ENCODE assay signal across 8 cellular contexts in the genomic region with DNA sequence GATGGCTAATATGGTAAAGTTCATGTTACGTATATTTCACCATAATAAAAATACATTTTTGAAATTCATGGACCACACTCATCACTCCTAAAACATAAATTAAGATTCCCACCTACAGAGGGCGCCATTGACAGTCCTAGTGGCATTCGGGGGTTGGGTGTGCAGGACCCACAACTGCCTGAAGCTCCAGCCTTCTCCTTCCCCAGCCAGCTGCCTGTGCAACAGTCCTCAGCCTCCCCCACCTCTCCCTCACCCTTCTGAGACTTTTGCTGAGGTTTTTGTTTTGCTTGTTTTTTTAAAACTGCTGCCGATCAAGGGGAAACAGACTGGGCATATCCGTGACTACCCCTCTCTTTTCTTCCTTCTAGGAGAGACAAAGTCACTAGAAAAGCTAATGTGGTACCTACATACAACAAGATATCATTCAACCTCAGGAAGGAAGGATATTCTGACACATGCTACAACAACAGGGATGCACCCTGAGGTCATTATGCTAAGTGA. TPM values are rescaled to one million over a fixed set of nuclear protein-coding genes. Genes with fewer than 3 reads are reported as not detected.
DNase-seq lines count a peak whose midpoint lies in the region; ATAC-seq and TF ChIP-seq lines count a peak whose summit lies in the region.

No MANE protein-coding gene starts in this region.

- peak; percentile 82 for TF ChIP-seq RAD21 in SK-N-SH (IDR thresholded peaks at IDR 0.05; ENCODE audit: low read length)

- H3K27me3 ChIP-seq in MM.1S (replicated peaks; ENCODE audit: insufficient read depth, low read length) (no peaks in the 10 kb centered on the region), SK-N-SH (ENCODE audit: insufficient read depth) (no peaks in the 10 kb centered on the region), adrenal gland (no peaks in the 10 kb centered on the region)

- TF ChIP-seq CTCF in MM.1S (IDR thresholded peaks at IDR 0.05; ENCODE audit: low read length) (peak; percentile 83), SK-N-SH (IDR thresholded peaks at IDR 0.05) (peak; percentile 79), adrenal gland (IDR thresholded peaks at IDR 0.05) (peak; percentile 54 to 74 (median 68))

- WGBS in SK-N-SH (ENCODE audit: low lambda C conversion rate), result 24% methylated on average over 5 of the region's 5 CpGs
- WGBS in adrenal gland, 4 donors, result 10 to 14% (median 13%) methylated on average over 5 of the region's 5 CpGs

- intact Hi-C loops in adrenal gland (cut with DNase I) (loop anchor here in 1 of 2 donors (10.0 kb wide), 1 partner anchor 192 kb away; no protein-coding TSS in a partner anchor), left cardiac atrium (cut with DNase I) (loop anchor here in 1 of 2 donors (2.0 to 5.0 kb wide), 2 partner anchors 166 to 194 kb away; no protein-coding TSS in a partner anchor), sciatic nerve (cut with DNase I) (loop anchor here (10.0 kb wide), 2 partner anchors 162 to 192 kb away; no protein-coding TSS in a partner anchor)

- H3K79me2 ChIP-seq in MM.1S (ENCODE audit: low read length) (no peaks in the 10 kb centered on the region), SK-N-SH (ENCODE audit: insufficient read depth) (no peaks in the 10 kb centered on the region)

- H3K9me2 ChIP-seq in MM.1S (replicated peaks; ENCODE audit: insufficient read depth, low read length), result no peaks in the 10 kb centered on the region
- no peaks in the 10 kb centered on the region for H3K9me2 ChIP-seq in SK-N-SH

- H3K36me3 ChIP-seq in MM.1S (replicated peaks; ENCODE audit: insufficient read depth, low read length) (no peaks in the 10 kb centered on the region), SK-N-SH (replicated peaks in 1 of 2; ENCODE audit: control insufficient read depth in 1 of 2, insufficient read depth in 2 of 2, low read length in 1 of 2) (no peaks in the 10 kb centered on the region), adrenal gland (replicated peaks in 1 of 2) (no peaks in the 10 kb centered on the region)

- H3K27ac ChIP-seq in MM.1S (ENCODE audit: low read length) (no peak overlapping the region), SK-N-SH (ENCODE audit: low read depth in 2 of 2, low read length in 1 of 2) (no peak overlapping the region), adrenal gland (no peak overlapping the region)

- DNase-seq in DMS79 (lab: John Stamatoyannopoulos, UW) (peak; percentile 20), MM.1S (peak; percentile 77), SK-N-SH (peak; percentile 81), adrenal gland (peak; percentile 57 to 81 (median 69)), left cardiac atrium (peak; percentile 72), sciatic nerve (ENCODE audit: low spot score) (no peak), GF-D8 (lab: John Stamatoyannopoulos, UW) (no peak)

- H3F3A ChIP-seq in MM.1S (ENCODE audit: insufficient read depth, low read length) (no peaks in the 10 kb centered on the region), SK-N-SH (replicated peaks; ENCODE audit: insufficient read depth) (no peaks in the 10 kb centered on the region)

- H2AFZ ChIP-seq in MM.1S (ENCODE audit: low read length) (peak overlapping the region; percentile 26; the same call in 1 of the 2 replicates), SK-N-SH (ENCODE audit: low read depth) (0 out of 2 replicates have a peak overlapping the region, but pooled peaks have one; percentile 41)

- H3K4me1 ChIP-seq in MM.1S (ENCODE audit: low read length) (no peaks in the 10 kb centered on the region), SK-N-SH (ENCODE audit: control insufficient read depth in 1 of 2, insufficient read depth in 2 of 2, low read depth in 1 of 2, low read length in 1 of 2) (no peaks in the 10 kb centered on the region; a peak in 1 of 4 replicates), adrenal gland (replicated peaks in 1 of 2) (peaks cover 0 to 3% of the 10 kb centered on the region in 2 donors)

- ATAC-seq in left cardiac atrium (peak; percentile 88 to 89), sciatic nerve (peak; percentile 86), GM19467 (IDR thresholded peaks at IDR 0.05; ENCODE audit: unreplicated experiment) (no peak)

- H3K9me3 ChIP-seq in MM.1S (replicated peaks; ENCODE audit: insufficient read depth, low read length) (no peaks in the 10 kb centered on the region), SK-N-SH (no peaks in the 10 kb centered on the region), adrenal gland (replicated peaks in 1 of 3) (no peaks in the 10 kb centered on the region)

- H3K4me3 ChIP-seq in MM.1S (ENCODE audit: low read length) (no peak overlapping the region), SK-N-SH (ENCODE audit: low read depth in 2 of 2, low read length in 1 of 2) (no peak overlapping the region), adrenal gland (no peak overlapping the region)

- CTCF ChIA-PET in SK-N-SH (lab: Yijun Ruan, JAX), result interaction anchor here (0.6 to 10.2 kb wide), 27 partner anchors 8 to 209 kb away, joined by 3 to 151 read pairs (median 4); a partner anchor contains a TSS

- H3K9ac ChIP-seq in MM.1S (ENCODE audit: low read length), result no peak overlapping the region
- no peak overlapping the region for H3K9ac ChIP-seq in SK-N-SH

- no peak for TF ChIP-seq EP300 in SK-N-SH (IDR thresholded peaks at IDR 0.05; ENCODE audit: borderline replicate concordance in 1 of 2, low read depth in 1 of 2, low read length in 1 of 2)

- POLR2A ChIA-PET in SK-N-SH (lab: Yijun Ruan, JAX), result interaction anchor here (0.9 to 1.4 kb wide), 2 partner anchors 9 to 198 kb away, joined by 3 to 8 read pairs; a partner anchor contains a TSS

- no peak for TF ChIP-seq POLR2A in adrenal gland (IDR thresholded peaks at IDR 0.05)

- H3K4me2 ChIP-seq in MM.1S (ENCODE audit: low read depth, low read length), result peak overlapping the region; percentile 24; the same call in 1 of the 2 replicates
- H3K4me2 ChIP-seq in SK-N-SH, result no peak overlapping the region

- H4K20me1 ChIP-seq in MM.1S (ENCODE audit: insufficient read depth, low read length), result no peaks in the 10 kb centered on the region
- no peaks in the 10 kb centered on the region for H4K20me1 ChIP-seq in SK-N-SH (ENCODE audit: insufficient read depth)

TF ChIP-seq in SK-N-SH, 30 proteins besides CTCF, POLR2A, EP300 and RAD21:
- TF ChIP-seq, protein P1, sequence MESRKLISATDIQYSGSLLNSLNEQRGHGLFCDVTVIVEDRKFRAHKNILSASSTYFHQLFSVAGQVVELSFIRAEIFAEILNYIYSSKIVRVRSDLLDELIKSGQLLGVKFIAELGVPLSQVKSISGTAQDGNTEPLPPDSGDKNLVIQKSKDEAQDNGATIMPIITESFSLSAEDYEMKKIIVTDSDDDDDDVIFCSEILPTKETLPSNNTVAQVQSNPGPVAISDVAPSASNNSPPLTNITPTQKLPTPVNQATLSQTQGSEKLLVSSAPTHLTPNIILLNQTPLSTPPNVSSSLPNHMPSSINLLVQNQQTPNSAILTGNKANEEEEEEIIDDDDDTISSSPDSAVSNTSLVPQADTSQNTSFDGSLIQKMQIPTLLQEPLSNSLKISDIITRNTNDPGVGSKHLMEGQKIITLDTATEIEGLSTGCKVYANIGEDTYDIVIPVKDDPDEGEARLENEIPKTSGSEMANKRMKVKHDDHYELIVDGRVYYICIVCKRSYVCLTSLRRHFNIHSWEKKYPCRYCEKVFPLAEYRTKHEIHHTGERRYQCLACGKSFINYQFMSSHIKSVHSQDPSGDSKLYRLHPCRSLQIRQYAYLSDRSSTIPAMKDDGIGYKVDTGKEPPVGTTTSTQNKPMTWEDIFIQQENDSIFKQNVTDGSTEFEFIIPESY (IDR thresholded peaks at IDR 0.05; ENCODE audit: borderline replicate concordance, low read depth), result no peak
- TF ChIP-seq, protein P2, sequence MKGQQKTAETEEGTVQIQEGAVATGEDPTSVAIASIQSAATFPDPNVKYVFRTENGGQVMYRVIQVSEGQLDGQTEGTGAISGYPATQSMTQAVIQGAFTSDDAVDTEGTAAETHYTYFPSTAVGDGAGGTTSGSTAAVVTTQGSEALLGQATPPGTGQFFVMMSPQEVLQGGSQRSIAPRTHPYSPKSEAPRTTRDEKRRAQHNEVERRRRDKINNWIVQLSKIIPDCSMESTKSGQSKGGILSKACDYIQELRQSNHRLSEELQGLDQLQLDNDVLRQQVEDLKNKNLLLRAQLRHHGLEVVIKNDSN (IDR thresholded peaks at IDR 0.05; ENCODE audit: borderline replicate concordance, low read depth), result no peak
- TF ChIP-seq, protein P3, sequence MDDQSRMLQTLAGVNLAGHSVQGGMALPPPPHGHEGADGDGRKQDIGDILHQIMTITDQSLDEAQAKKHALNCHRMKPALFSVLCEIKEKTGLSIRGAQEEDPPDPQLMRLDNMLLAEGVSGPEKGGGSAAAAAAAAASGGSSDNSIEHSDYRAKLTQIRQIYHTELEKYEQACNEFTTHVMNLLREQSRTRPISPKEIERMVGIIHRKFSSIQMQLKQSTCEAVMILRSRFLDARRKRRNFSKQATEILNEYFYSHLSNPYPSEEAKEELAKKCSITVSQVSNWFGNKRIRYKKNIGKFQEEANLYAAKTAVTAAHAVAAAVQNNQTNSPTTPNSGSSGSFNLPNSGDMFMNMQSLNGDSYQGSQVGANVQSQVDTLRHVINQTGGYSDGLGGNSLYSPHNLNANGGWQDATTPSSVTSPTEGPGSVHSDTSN (IDR thresholded peaks at IDR 0.05), result no peak
- TF ChIP-seq ELF1 (IDR thresholded peaks at IDR 0.05) (no peak), RXRA (IDR thresholded peaks at IDR 0.05; ENCODE audit: borderline replicate concordance, low read depth) (no peak), EZH2phosphoT487 (IDR thresholded peaks at IDR 0.05; ENCODE audit: borderline replicate concordance, low read depth) (no peak), CHD2 (IDR thresholded peaks at IDR 0.05; ENCODE audit: low read length, partially characterized antibody) (no peak), SMC3 (IDR thresholded peaks at IDR 0.05; ENCODE audit: low read depth, low read length) (peak; percentile 73), GATA2 (CRISPR knock-in tag; IDR thresholded peaks at IDR 0.05) (0 out of 2 replicates have a peak, but pooled peaks have one; percentile 39), RFX5 (IDR thresholded peaks at IDR 0.05; ENCODE audit: low read length) (no peak)

RNA-seq across cellular contexts. Expression of a gene that starts 9.3 kb away (rescaled TPM):
- 9.5 and 10.1 TPM in 2 replicates for polyA plus RNA-seq in SK-N-SH (2012; rRNA removed)
- 9.0 and 9.9 TPM in 2 replicates for polyA plus RNA-seq in SK-N-SH (2012; cell fraction: cytosol; rRNA removed)
- 11.5 and 12.6 TPM in 2 replicates for polyA plus RNA-seq in SK-N-SH (2012; cell fraction: nucleus; rRNA removed)
- 10 to 100 TPM in 5 of 8 donors, 1 to 10 TPM in 3; 6.3 to 16.2 (median 12.1) TPM for total RNA-seq in adrenal gland
- polyA plus RNA-seq in adrenal gland, result 10 to 100 TPM in 2 of 3 donors, 1 to 10 TPM in 1; 8.2 to 33.2 (median 31.4) TPM
- 10 to 100 TPM; 22.1 to 52.8 TPM for total RNA-seq in left cardiac atrium
- total RNA-seq in sciatic nerve, result 65.8 TPM

RNA-seq across cellular contexts. Expression of a gene that starts 10.4 kb away (rescaled TPM):
- polyA plus RNA-seq in SK-N-SH (2012; rRNA removed), result 9.9 and 12.5 TPM in 2 replicates
- polyA plus RNA-seq in SK-N-SH (2012; cell fraction: cytosol; rRNA removed), result 4.7 and 6.4 TPM in 2 replicates
- polyA plus RNA-seq in SK-N-SH (2012; cell fraction: nucleus; rRNA removed), result 19.7 and 25.3 TPM in 2 replicates
- 10 to 100 TPM; 15.4 to 31.6 (median 17.9) TPM for total RNA-seq in adrenal gland
- 1 to 10 TPM; 5.2 to 9.3 (median 6.7) TPM for polyA plus RNA-seq in adrenal gland
- 10 to 100 TPM in 1 of 2 donors, 1 to 10 TPM in 1; 8.5 to 13.5 TPM for total RNA-seq in left cardiac atrium
- 30.4 TPM for total RNA-seq in sciatic nerve

Comparison
In these comparisons a context has a peak if more than half of its experiments do, and no peak if none do; other contexts are left out.
1. DNase-seq: peak in DMS79 (single experiment), MM.1S (single experiment), SK-N-SH (single experiment), adrenal gland (7 of 7) and left cardiac atrium (single experiment); none in sciatic nerve (single experiment) and GF-D8 (single experiment).
2. Peak in every context shown above with its lines, with median percentiles within 50 percentile points of each other: CTCF ChIP-seq.